10 cellular contexts compared by ENCODE assay signal in genomic region chr1:44409019-44409602, GRCh38. TPM values are rescaled to one million over a fixed set of nuclear protein-coding genes. Genes with fewer than 3 reads are reported as not detected.
A peak's percentile ranks its signal among the peaks of the same experiment; 100 is the strongest.
DNase-seq lines count a peak whose midpoint lies in the region; ATAC-seq lines count a peak whose summit lies in the region.
"Had no signal": no experiment of that assay in that cellular context is flagged by ENCODE, and none has a peak within 500 bp of the region (broad histone marks: within the 10 kb centered on the region; RNA-seq: fewer than 3 reads in every experiment).

No MANE protein-coding gene starts in this region.

- peak overlapping the region; percentile 43 for H3K4me3 Mint-ChIP-seq in activated T-cell treated with anti-CD3 and anti-CD28 coated beads, Interleukin-2, amount 50 U/mL, for 4 hours
- peak overlapping the region; percentile 71 for H3K4me3 Mint-ChIP-seq in activated naive CD8-positive, alpha-beta T cell

- H3K27me3 Mint-ChIP-seq in activated T-cell treated with anti-CD3 and anti-CD28 coated beads, Interleukin-2, amount 50 U/mL, for 4 hours (ENCODE audit: low read depth): peaks cover 43% of the 10 kb centered on the region
- peaks cover 14% of the 10 kb centered on the region for H3K27me3 Mint-ChIP-seq in activated naive CD8-positive, alpha-beta T cell

- peak overlapping the region; percentile 73; the same call in 1 of the 2 replicates for H3K4me3 ChIP-seq in iPS-18c (ENCODE audit: insufficient read depth, low read depth, low read length)

- no peaks in the 10 kb centered on the region for H3K9me3 ChIP-seq in iPS-18c (ENCODE audit: control insufficient read depth, insufficient read depth, low read length)

- no peak overlapping the region for H3K27ac Mint-ChIP-seq in activated naive CD8-positive, alpha-beta T cell

- ATAC-seq in activated T-cell treated with anti-CD3 and anti-CD28 coated beads, Interleukin-2, amount 50 U/mL, for 4 hours: no peak
- no peak for ATAC-seq in HG03175 (IDR thresholded peaks at IDR 0.05; ENCODE audit: unreplicated experiment)

- H3K9me3 Mint-ChIP-seq in activated T-cell treated with anti-CD3 and anti-CD28 coated beads, Interleukin-2, amount 50 U/mL, for 4 hours: no peaks in the 10 kb centered on the region
- H3K9me3 Mint-ChIP-seq in activated naive CD8-positive, alpha-beta T cell (ENCODE audit: low read depth): no peaks in the 10 kb centered on the region

- H3K36me3 Mint-ChIP-seq in activated T-cell treated with anti-CD3 and anti-CD28 coated beads, Interleukin-2, amount 50 U/mL, for 4 hours (ENCODE audit: insufficient read depth): no peaks in the 10 kb centered on the region
- no peaks in the 10 kb centered on the region for H3K36me3 Mint-ChIP-seq in activated naive CD8-positive, alpha-beta T cell

- peaks cover 33% of the 10 kb centered on the region for H3K4me1 Mint-ChIP-seq in activated T-cell treated with anti-CD3 and anti-CD28 coated beads, Interleukin-2, amount 50 U/mL, for 4 hours (ENCODE audit: low read depth)
- peaks cover 29% of the 10 kb centered on the region for H3K4me1 Mint-ChIP-seq in activated naive CD8-positive, alpha-beta T cell (ENCODE audit: low read depth)

- DNase-seq in activated T-cell treated with anti-CD3 and anti-CD28 coated beads, Interleukin-2, amount 50 U/mL, for 4 hours: no peak
- DNase-seq in activated T-cell treated with anti-CD3 and anti-CD28 coated beads for 4 hours: no peak
- DNase-seq in stimulated activated naive CD4-positive, alpha-beta T cell treated with Interleukin-2 at 50 U/mL for 16 hours (lab: John Stamatoyannopoulos, UW): peak; percentile 6
- DNase-seq in stimulated activated CD8-positive, alpha-beta memory T cell treated with anti-CD3 and anti-CD28 coated beads, Interleukin-4, amount 100 ng/mL, for 48 hours: no peak
- DNase-seq in DMS53 (lab: John Stamatoyannopoulos, UW): no peak
- DNase-seq: effector CD8-positive, alpha-beta T cell; NCI-H2171 had no signal

RNA-seq across cellular contexts. Expression of gene RNF220, which starts 4.1 kb away (rescaled TPM):
- total RNA-seq in activated T-cell treated with anti-CD3 and anti-CD28 coated beads, Interleukin-2, amount 50 U/mL, for 4 hours: 100 to 1,000 TPM; 130 to 140 (median 139) TPM

RNA-seq across cellular contexts. Expression of gene ERI3, which starts 54.1 kb away (rescaled TPM):
- 10 to 100 TPM; 66.8 to 70.8 (median 70.3) TPM for total RNA-seq in activated T-cell treated with anti-CD3 and anti-CD28 coated beads, Interleukin-2, amount 50 U/mL, for 4 hours
